In genomic region chr10:103660364-103661197, GRCh38 we compare ENCODE assay signal across 8 cellular contexts.
DNase-seq lines count a peak whose midpoint lies in the region; ATAC-seq and TF ChIP-seq lines count a peak whose summit lies in the region.

No MANE protein-coding gene starts in this region.

- DNase-seq in NCI-H2107 treated with DMSO at 0.1 percent for 48 hours (lab: John Stamatoyannopoulos, UW; ENCODE audit: unreplicated experiment) (peak; percentile 3), NCI-H2107 (lab: John Stamatoyannopoulos, UW) (no peak), OCI-M1 (lab: John Stamatoyannopoulos, UW) (peak; percentile 93), coronary artery (ENCODE audit: low spot score) (no peak), GDM1 (lab: John Stamatoyannopoulos, UW) (no peak), SHP77 (lab: John Stamatoyannopoulos, UW) (no peak)

- no peaks in the 10 kb centered on the region for H3K27me3 ChIP-seq in mucosa of stomach (ENCODE audit: control insufficient read depth, insufficient read depth, low read length)

- H3K9me3 ChIP-seq in mucosa of stomach (ENCODE audit: control insufficient read depth, low read length) = no peaks in the 10 kb centered on the region

- TF ChIP-seq CTCF in coronary artery (IDR thresholded peaks at IDR 0.05) = no peak

- H3K9ac ChIP-seq in mucosa of stomach (ENCODE audit: low read length) = peak overlapping the region; percentile 70

- peak overlapping the region; percentile 80 for H3K4me3 ChIP-seq in coronary artery
- H3K4me3 ChIP-seq in mucosa of stomach (ENCODE audit: low read length) = peak overlapping the region; percentile 11

- ATAC-seq in HG02610 (IDR thresholded peaks at IDR 0.05; ENCODE audit: unreplicated experiment) = peak; percentile 13

- H3K36me3 ChIP-seq in mucosa of stomach (ENCODE audit: control insufficient read depth, insufficient read depth, low read length) = no peaks in the 10 kb centered on the region

- H3K4me1 ChIP-seq in mucosa of stomach (ENCODE audit: control insufficient read depth, insufficient read depth, low read length) = peaks cover 25% of the 10 kb centered on the region

- H3K27ac ChIP-seq in coronary artery = peak overlapping the region; percentile 89 to 90

Comparison
In these comparisons a context has a peak if more than half of its experiments do, and no peak if none do; other contexts are left out.
1. DNase-seq: peak in NCI-H2107 treated with DMSO at 0.1 percent for 48 hours (single experiment) and OCI-M1 (single experiment); none in NCI-H2107 (single experiment), coronary artery (single experiment), GDM1 (single experiment) and SHP77 (0 of 2).